ENCODE assay signal across 8 cellular contexts in the genomic region with DNA sequence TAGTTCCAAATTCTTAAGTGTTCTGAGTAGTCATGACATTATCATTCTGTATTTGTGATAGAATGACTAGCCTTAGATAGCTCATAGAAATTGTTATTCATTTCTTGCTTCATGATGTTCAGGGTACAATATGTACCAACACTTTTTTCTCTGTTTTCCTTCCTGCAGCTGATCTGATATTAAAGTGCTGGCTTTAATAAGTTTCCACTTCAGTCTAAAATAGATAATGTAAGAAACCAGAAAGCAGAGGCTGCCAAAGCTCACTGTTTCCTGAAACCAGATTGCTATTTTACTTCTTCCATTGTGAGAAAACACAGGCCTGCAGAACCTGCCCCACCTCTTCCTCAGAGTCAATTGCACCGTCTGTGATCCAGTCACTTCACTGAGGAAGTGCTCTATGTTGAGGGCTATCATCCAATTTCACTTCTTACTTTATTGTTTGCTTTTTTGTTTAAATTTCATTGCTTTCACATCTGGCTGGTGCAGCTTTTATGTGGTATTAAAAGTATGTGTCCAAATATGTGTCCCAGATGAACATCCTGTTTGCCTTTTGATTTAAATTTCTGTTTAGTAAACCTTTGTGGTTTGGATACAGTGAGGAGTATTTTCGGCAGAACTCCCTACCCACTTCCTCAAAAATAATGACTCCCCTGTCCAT.
DNase-seq lines count a peak whose midpoint lies in the region; ATAC-seq, FAIRE-seq and TF ChIP-seq lines count a peak whose summit lies in the region.

No MANE protein-coding gene starts in this region.

- peak; percentile 50 for ATAC-seq in GM19043 (IDR thresholded peaks at IDR 0.05; ENCODE audit: low read depth, unreplicated experiment)

- H3K27me3 Mint-ChIP-seq in nephron (ENCODE audit: low read depth), result no peaks in the 10 kb centered on the region

- peak overlapping the region; percentile 16 to 83 (median 69) for H3K27ac Mint-ChIP-seq in nephron

- FAIRE-seq in endometrium (lab: Jason Lieb, UNC), result peak; percentile 100

- peaks cover 17% of the 10 kb centered on the region for H3K4me1 Mint-ChIP-seq in nephron

- no peak for TF ChIP-seq CTCF in nephron (IDR thresholded peaks at IDR 0.05; ENCODE audit: unreplicated experiment in 3 of 3)

- no peak overlapping the region for H3K4me3 Mint-ChIP-seq in nephron

- DNase-seq in M059J (ENCODE audit: low read depth) (peak; percentile 54), cerebellum (ENCODE audit: low spot score) (no peak), NK-92 (lab: John Stamatoyannopoulos, UW; ENCODE audit: unreplicated experiment) (no peak), NCI-H2081 (lab: John Stamatoyannopoulos, UW) (no peak), NCI-H1694 treated with DMSO at 0.1 percent for 48 hours (lab: John Stamatoyannopoulos, UW) (no peak)

- no peaks in the 10 kb centered on the region for H3K36me3 Mint-ChIP-seq in nephron (ENCODE audit: low read depth)

- peaks cover 6% of the 10 kb centered on the region for H3K9me3 Mint-ChIP-seq in nephron
